ENCODE assay signal across 12 cellular contexts in genomic region chr2:75476778-75477177, GRCh38.
DNase-seq lines count a peak whose midpoint lies in the region; ATAC-seq and TF ChIP-seq lines count a peak whose summit lies in the region.
"Had no signal": no experiment of that assay in that cellular context is flagged by ENCODE, and none has a peak within 500 bp of the region (broad histone marks: within the 10 kb centered on the region; RNA-seq: fewer than 3 reads in every experiment).

No MANE protein-coding gene starts in this region.

- H3K4me1 Mint-ChIP-seq in MCF 10A (ENCODE audit: insufficient read depth, unreplicated experiment) = no peaks in the 10 kb centered on the region
- no peaks in the 10 kb centered on the region for H3K4me1 Mint-ChIP-seq in naive thymus-derived CD8-positive, alpha-beta T cell
- no peaks in the 10 kb centered on the region for H3K4me1 Mint-ChIP-seq in CD4-positive, alpha-beta T cell (ENCODE audit: low read depth)

- no peak overlapping the region for H3K27ac Mint-ChIP-seq in MCF 10A (ENCODE audit: low read depth, unreplicated experiment)
- no peak overlapping the region for H3K27ac Mint-ChIP-seq in naive thymus-derived CD8-positive, alpha-beta T cell
- no peak overlapping the region for H3K27ac Mint-ChIP-seq in CD4-positive, alpha-beta T cell

- H3K9me3 ChIP-seq in breast epithelium (no peaks in the 10 kb centered on the region), RWPE2 (ENCODE audit: severe bottlenecking) (no peaks in the 10 kb centered on the region)
- no peaks in the 10 kb centered on the region for H3K9me3 ChIP-seq in CD4-positive, alpha-beta T cell (ENCODE audit: control insufficient read depth, low read length)

- H3K4me3 Mint-ChIP-seq in MCF 10A (ENCODE audit: unreplicated experiment) = no peak overlapping the region
- no peak overlapping the region for H3K4me3 Mint-ChIP-seq in naive thymus-derived CD8-positive, alpha-beta T cell
- H3K4me3 Mint-ChIP-seq in CD4-positive, alpha-beta T cell = no peak overlapping the region

- no TSS peak for BruUV-seq in MCF 10A (replicated peaks; lab: Mats Ljungman, UMichigan)

- no peaks in the 10 kb centered on the region for H3K4me1 ChIP-seq in breast epithelium
- H3K4me1 ChIP-seq in RWPE2 (ENCODE audit: insufficient read depth, poor library complexity, severe bottlenecking) = no peaks in the 10 kb centered on the region

- peak; percentile 13 for DNase-seq in MCF 10A (ENCODE audit: unreplicated experiment)
- no peak for DNase-seq in breast epithelium (ENCODE audit: low spot score in 2 of 2)
- no peak for DNase-seq in RWPE2 (ENCODE audit: low spot score)
- DNase-seq in hepatic stellate cell (ENCODE audit: low spot score) = peak; percentile 5
- DNase-seq in occipital lobe (lab: John Stamatoyannopoulos, UW) = no peak
- DNase-seq in naive thymus-derived CD8-positive, alpha-beta T cell = no peak
- no peak for DNase-seq in CD4-positive, alpha-beta T cell
- DNase-seq in islet precursor cell = no peak
- DNase-seq: cortex of kidney, midbrain, WERI-Rb-1 had no signal

- intact Hi-C loops in MCF 10A (cut with micrococcal nuclease) = no loop called here
- intact Hi-C loops in breast epithelium (cut with DNase I; ENCODE audit: low total_unique reads) = no loop called here
- intact Hi-C loops in CD4-positive, alpha-beta T cell (cut with DNase I, micrococcal nuclease) = no loop called here

- TF ChIP-seq CTCF in MCF 10A (IDR thresholded peaks at IDR 0.05; ENCODE audit: unreplicated experiment) (no peak), breast epithelium (IDR thresholded peaks at IDR 0.05) (no peak), RWPE2 (IDR thresholded peaks at IDR 0.05; ENCODE audit: poor library complexity, severe bottlenecking) (no peak)
- no peak for TF ChIP-seq CTCF in CD4-positive, alpha-beta T cell (IDR thresholded peaks at IDR 0.05)

- no peaks in the 10 kb centered on the region for H3K9me3 Mint-ChIP-seq in MCF 10A (ENCODE audit: unreplicated experiment)
- H3K9me3 Mint-ChIP-seq in naive thymus-derived CD8-positive, alpha-beta T cell = no peaks in the 10 kb centered on the region
- no peaks in the 10 kb centered on the region for H3K9me3 Mint-ChIP-seq in CD4-positive, alpha-beta T cell

- POLR2A ChIA-PET in MCF 10A (lab: Yijun Ruan, JAX) = no interaction called here
- POLR2A ChIA-PET in naive thymus-derived CD8-positive, alpha-beta T cell (lab: Charles Lee) = no interaction called here
- POLR2A ChIA-PET in CD4-positive, alpha-beta T cell (lab: Charles Lee) = no interaction called here

- ATAC-seq in RWPE2 (ENCODE audit: low read depth) = peak; percentile 42; the same call in 2 of the 3 replicates
- ATAC-seq in naive thymus-derived CD8-positive, alpha-beta T cell = no peak
- no peak for ATAC-seq in CD4-positive, alpha-beta T cell (ENCODE audit: poor library complexity)

- H3K36me3 Mint-ChIP-seq in MCF 10A (ENCODE audit: insufficient read depth, unreplicated experiment) = peaks cover 6% of the 10 kb centered on the region
- H3K36me3 Mint-ChIP-seq in naive thymus-derived CD8-positive, alpha-beta T cell = no peaks in the 10 kb centered on the region
- no peaks in the 10 kb centered on the region for H3K36me3 Mint-ChIP-seq in CD4-positive, alpha-beta T cell (ENCODE audit: low read depth)

- no peak for TF ChIP-seq POLR2A in breast epithelium (IDR thresholded peaks at IDR 0.05)

- H3K36me3 ChIP-seq in breast epithelium = no peaks in the 10 kb centered on the region
- no peaks in the 10 kb centered on the region for H3K36me3 ChIP-seq in RWPE2 (ENCODE audit: low read depth)
- H3K36me3 ChIP-seq: WERI-Rb-1 had no signal

- no peak overlapping the region for H3K4me3 ChIP-seq in breast epithelium
- no peak overlapping the region for H3K4me3 ChIP-seq in RWPE2 (ENCODE audit: severe bottlenecking)

- CTCF ChIA-PET in MCF 10A (lab: Yijun Ruan, JAX) = interaction anchor here (0.6 to 2.4 kb wide), 2 partner anchors 11 to 142 kb away, joined by 3 to 14 read pairs; no protein-coding TSS in a partner anchor
- CTCF ChIA-PET in CD4-positive, alpha-beta T cell (lab: Charles Lee) = no interaction called here

- H3K27ac ChIP-seq in breast epithelium (no peak overlapping the region), RWPE2 (ENCODE audit: poor library complexity, severe bottlenecking) (no peak overlapping the region)
- no peak overlapping the region for H3K27ac ChIP-seq in CD4-positive, alpha-beta T cell (ENCODE audit: low read depth, low read length)
- H3K27ac ChIP-seq: RWPE1, WERI-Rb-1 had no signal

- H3K27me3 Mint-ChIP-seq in MCF 10A (ENCODE audit: insufficient read depth, unreplicated experiment) = no peaks in the 10 kb centered on the region
- H3K27me3 Mint-ChIP-seq in naive thymus-derived CD8-positive, alpha-beta T cell = peaks cover 5 to 28% (median 12%) of the 10 kb centered on the region in 5 donors
- peaks cover 24% of the 10 kb centered on the region for H3K27me3 Mint-ChIP-seq in CD4-positive, alpha-beta T cell

- no peaks in the 10 kb centered on the region for H3K27me3 ChIP-seq in breast epithelium
- H3K27me3 ChIP-seq in RWPE2 (ENCODE audit: insufficient read depth, poor library complexity, severe bottlenecking) = no peaks in the 10 kb centered on the region
- H3K27me3 ChIP-seq in CD4-positive, alpha-beta T cell (ENCODE audit: control insufficient read depth, insufficient read depth, low read length) = peaks cover 4% of the 10 kb centered on the region

Comparison
In these comparisons a context has a peak if more than half of its experiments do, and no peak if none do; other contexts are left out.
1. DNase-seq: peak in MCF 10A (single experiment) and hepatic stellate cell (single experiment); none in breast epithelium (0 of 2), RWPE2 (single experiment), occipital lobe (single experiment), naive thymus-derived CD8-positive, alpha-beta T cell (0 of 10), CD4-positive, alpha-beta T cell (0 of 10) and islet precursor cell (single experiment).